In genomic region chr16:58421029-58421428, GRCh38 we compare ENCODE assay signal across 20 cellular contexts. TPM values are rescaled to one million over a fixed set of nuclear protein-coding genes. Genes with fewer than 3 reads are reported as not detected.
DNase-seq lines count a peak whose midpoint lies in the region; ATAC-seq and TF ChIP-seq lines count a peak whose summit lies in the region.
"Had no signal": no experiment of that assay in that cellular context is flagged by ENCODE, and none has a peak within 500 bp of the region (broad histone marks: within the 10 kb centered on the region; RNA-seq: fewer than 3 reads in every experiment).

No MANE protein-coding gene starts in this region.

- no peaks in the 10 kb centered on the region for H3F3A ChIP-seq in GM23338 (replicated peaks; ENCODE audit: low read depth)

- TF ChIP-seq CTCF in GM23338 (conservative IDR thresholded peaks at IDR 0.05; ENCODE audit: low read depth in 2 of 2): no peak

- DNase-seq in A172 (ENCODE audit: low spot score) (peak; percentile 71), GM23338 (ENCODE audit: low spot score) (no peak), SK-N-DZ (ENCODE audit: low spot score) (peak; percentile 78), right cardiac atrium (peak in 1 of 3 donors; percentile 62), hippocampal formation (lab: John Stamatoyannopoulos, UW) (no peak), NCI-H2171 treated with DMSO at 0.1 percent for 48 hours (lab: John Stamatoyannopoulos, UW) (no peak)
- DNase-seq: activated CD4-positive, alpha-beta memory T cell treated with anti-CD3 and anti-CD28 coated beads, Interleukin-2, amount 10 ng/mL, durations not matched to agents 7 days and 5 days; activated CD4-positive, CD25-positive, alpha-beta regulatory T cell; brain microvascular endothelial cell; colonic mucosa; natural killer cell; NCI-H187; pancreas; RPMI8226; T1000 had no signal

- H3K36me3 Mint-ChIP-seq in GM23338 (ENCODE audit: low read depth): no peaks in the 10 kb centered on the region
- H3K36me3 Mint-ChIP-seq: natural killer cell had no signal

- WGBS in right cardiac atrium: 38% methylated on average over 8 of the region's 8 CpGs

- no peaks in the 10 kb centered on the region for H3K9me3 Mint-ChIP-seq in GM23338
- H3K9me3 Mint-ChIP-seq: activated CD4-positive, alpha-beta memory T cell treated with anti-CD3 and anti-CD28 coated beads, Interleukin-2, amount 10 ng/mL, durations not matched to agents 7 days and 5 days; natural killer cell had no signal

- H3K4me3 Mint-ChIP-seq in GM23338: no peak overlapping the region
- H3K4me3 Mint-ChIP-seq: activated CD4-positive, alpha-beta memory T cell treated with anti-CD3 and anti-CD28 coated beads, Interleukin-2, amount 10 ng/mL, durations not matched to agents 7 days and 5 days; natural killer cell had no signal

- H3K9me3 ChIP-seq in right cardiac atrium (ENCODE audit: control insufficient read depth, low read length): no peaks in the 10 kb centered on the region
- H3K9me3 ChIP-seq: colonic mucosa, gastroesophageal sphincter, pancreas had no signal

- H3K9me2 ChIP-seq in GM23338 (ENCODE audit: insufficient read depth): no peaks in the 10 kb centered on the region

- intact Hi-C loops in right cardiac atrium (cut with DNase I): no loop called here

- H3K4me3 ChIP-seq in GM23338 (no peak overlapping the region), right cardiac atrium (ENCODE audit: low read length) (peak overlapping the region; percentile 37)
- H3K4me3 ChIP-seq: colonic mucosa, gastroesophageal sphincter, pancreas had no signal

- H3K4me2 ChIP-seq in GM23338: no peak overlapping the region

- no peak for ATAC-seq in GM23338
- peak; percentile 6 to 13 for ATAC-seq in right cardiac atrium
- no peak for ATAC-seq in HG03095 (IDR thresholded peaks at IDR 0.05; ENCODE audit: unreplicated experiment)
- no peak for ATAC-seq in GM18498 (IDR thresholded peaks at IDR 0.05; ENCODE audit: unreplicated experiment)
- ATAC-seq: gastroesophageal sphincter, HCT116, natural killer cell, pancreas had no signal

- peaks cover 9% of the 10 kb centered on the region for H3K27me3 Mint-ChIP-seq in GM23338 (ENCODE audit: insufficient read depth, low read depth, poor library complexity)

- H2AFZ ChIP-seq in GM23338: peak overlapping the region; percentile 32; the same call in 1 of the 2 replicates

- H3K27ac ChIP-seq in GM23338 (ENCODE audit: low read depth) (no peak overlapping the region), right cardiac atrium (ENCODE audit: low read length) (peak overlapping the region; percentile 93)
- H3K27ac ChIP-seq: brain microvascular endothelial cell, C4-2B, colonic mucosa, gastroesophageal sphincter, pancreas had no signal

- peaks cover 35% of the 10 kb centered on the region for H3K4me1 Mint-ChIP-seq in GM23338

- H4K20me1 ChIP-seq in GM23338 (replicated peaks; ENCODE audit: insufficient read depth): no peaks in the 10 kb centered on the region

- peaks cover 3% of the 10 kb centered on the region for H3K4me1 ChIP-seq in GM23338 (ENCODE audit: insufficient read depth)
- no peaks in the 10 kb centered on the region for H3K4me1 ChIP-seq in right cardiac atrium (ENCODE audit: control insufficient read depth, insufficient read depth, low read length)
- H3K4me1 ChIP-seq: colonic mucosa, gastroesophageal sphincter, pancreas had no signal

- H3K36me3 ChIP-seq in GM23338 (ENCODE audit: insufficient read depth): no peaks in the 10 kb centered on the region
- H3K36me3 ChIP-seq: brain microvascular endothelial cell, colonic mucosa, gastroesophageal sphincter, pancreas had no signal

- H3K27ac Mint-ChIP-seq in GM23338: no peak overlapping the region
- H3K27ac Mint-ChIP-seq: activated CD4-positive, alpha-beta memory T cell treated with anti-CD3 and anti-CD28 coated beads, Interleukin-2, amount 10 ng/mL, durations not matched to agents 7 days and 5 days; natural killer cell had no signal

- no peaks in the 10 kb centered on the region for H3K79me2 ChIP-seq in GM23338 (replicated peaks; ENCODE audit: insufficient read depth)

- no peaks in the 10 kb centered on the region for H3K27me3 ChIP-seq in GM23338 (ENCODE audit: insufficient read depth)
- no peaks in the 10 kb centered on the region for H3K27me3 ChIP-seq in right cardiac atrium (ENCODE audit: control insufficient read depth, insufficient read depth)
- H3K27me3 ChIP-seq: brain microvascular endothelial cell, colonic mucosa, pancreas had no signal

TF ChIP-seq in GM23338, 12 proteins besides CTCF, POLR2A, EP300 and RAD21 (continues in another document):
- no peak for TF ChIP-seq JUNB (IDR thresholded peaks at IDR 0.05; ENCODE audit: unreplicated experiment)
- TF ChIP-seq ETS1 (IDR thresholded peaks at IDR 0.05): no peak
- TF ChIP-seq CREB1 (CRISPR knock-in tag; IDR thresholded peaks at IDR 0.05; ENCODE audit: low read depth): no peak
- TF ChIP-seq REST (IDR thresholded peaks at IDR 0.05; ENCODE audit: unreplicated experiment): no peak
- TF ChIP-seq POLR2AphosphoS5 (IDR thresholded peaks at IDR 0.05; ENCODE audit: low read depth): no peak

RNA-seq across cellular contexts. Expression of gene GINS3, which starts 28.8 kb away (rescaled TPM):
- total RNA-seq in A172 (2014; rRNA removed; shearing (Covaris generic)): 30.5 and 34.0 TPM in 2 replicates
- 17.0 and 17.8 TPM in 2 replicates for total RNA-seq in GM23338 (2014; rRNA removed; shearing (Covaris generic))
- polyA plus RNA-seq in GM23338 (2016; fragmentation: Nextera tagmentation; extraction: Ambion mirVana): 8.8 and 9.4 TPM in 2 replicates
- 32.9 and 35.8 TPM in 2 replicates for polyA plus RNA-seq in SK-N-DZ (2014; cell fraction: cytosol; rRNA removed)
- polyA plus RNA-seq in SK-N-DZ (2014; cell fraction: nucleus; rRNA removed): 22.8 and 24.5 TPM in 2 replicates
- 1 to 10 TPM; 6.3 to 8.0 (median 6.7) TPM for total RNA-seq in right cardiac atrium
- 6.5 TPM for polyA plus RNA-seq in right cardiac atrium

Comparison
In these comparisons a context has a peak if more than half of its experiments do, and no peak if none do; other contexts are left out.
1. DNase-seq: peak in A172 (single experiment) and SK-N-DZ (single experiment); none in GM23338 (single experiment), hippocampal formation (0 of 2) and NCI-H2171 treated with DMSO at 0.1 percent for 48 hours (single experiment).
2. ATAC-seq: peak in right cardiac atrium (2 of 2); none in GM23338 (single experiment), HG03095 (single experiment) and GM18498 (single experiment).